Comparison of ENCODE assay signal across 1 cellular context in genomic region chr1:228989676-228989991, GRCh38.
TF ChIP-seq lines count a peak whose summit lies in the region.

No MANE protein-coding gene starts in this region.

TF ChIP-seq in HepG2, 621 proteins besides CTCF, POLR2A, EP300 and RAD21 (continued from another document):
- TF ChIP-seq ZBTB2 (CRISPR knock-in tag; IDR thresholded peaks at IDR 0.05; ENCODE audit: low read depth): no peak
- TF ChIP-seq PITX1 (CRISPR knock-in tag; IDR thresholded peaks at IDR 0.05): no peak
